Comparison of ENCODE assay signal across 8 cellular contexts in genomic region chr12:49567302-49567610, GRCh38. TPM values are rescaled to one million over a fixed set of nuclear protein-coding genes. Genes with fewer than 3 reads are reported as not detected.
DNase-seq lines count a peak whose midpoint lies in the region; ATAC-seq and TF ChIP-seq lines count a peak whose summit lies in the region.

No MANE protein-coding gene starts in this region.

- peak; percentile 5 for ATAC-seq in GM18909 (IDR thresholded peaks at IDR 0.05; ENCODE audit: poor library complexity, unreplicated experiment)

- no peak for TF ChIP-seq CTCF in HL-60 (IDR thresholded peaks at IDR 0.05; ENCODE audit: insufficient read depth, low read length)

- no peak for DNase-seq in HL-60 (ENCODE audit: low read depth in 1 of 2, low spot score in 1 of 2)
- DNase-seq in caudate nucleus (lab: John Stamatoyannopoulos, UW): no peak
- no peak for DNase-seq in Ammon's horn (ENCODE audit: low spot score)
- DNase-seq in NCI-H2107 treated with DMSO at 0.1 percent for 48 hours (lab: John Stamatoyannopoulos, UW; ENCODE audit: unreplicated experiment): no peak
- no peak for DNase-seq in amygdala (lab: John Stamatoyannopoulos, UW)
- DNase-seq in H4 (ENCODE audit: low spot score): no peak

- peaks cover 47% of the 10 kb centered on the region for H3K4me1 ChIP-seq in mononuclear cell (ENCODE audit: insufficient read depth, low read length)

- H3K27me3 ChIP-seq in HL-60 (ENCODE audit: insufficient read depth, poor library complexity, severe bottlenecking) (no peaks in the 10 kb centered on the region), mononuclear cell (ENCODE audit: insufficient read depth, low read length) (no peaks in the 10 kb centered on the region)

- H3K27ac ChIP-seq in HL-60 (replicated peaks): peak overlapping the region; percentile 94
- H3K27ac ChIP-seq in caudate nucleus (ENCODE audit: low read depth, low read length): peak overlapping the region; percentile 99

- no peaks in the 10 kb centered on the region for H3K9me3 ChIP-seq in mononuclear cell (ENCODE audit: low read depth, low read length)

- H3K4me3 ChIP-seq in HL-60 (replicated peaks; ENCODE audit: insufficient read depth, low read length) (peak overlapping the region; percentile 85), mononuclear cell (ENCODE audit: low read length) (peak overlapping the region; percentile 86)

RNA-seq across cellular contexts. Expression of gene MCRS1, which starts 0.7 kb away (rescaled TPM):
- total RNA-seq in mononuclear cell: 28.1 TPM
- total RNA-seq in H4 (2014; rRNA removed; shearing (Covaris generic)): 71.7 and 77.8 TPM in 2 replicates

RNA-seq across cellular contexts. Expression of gene KCNH3, which starts 28.4 kb away (rescaled TPM):
- 2.1 TPM for total RNA-seq in mononuclear cell
- total RNA-seq in H4 (2014; rRNA removed; shearing (Covaris generic)): 0.70 and 1.6 TPM in 2 replicates

RNA-seq across cellular contexts. Expression of gene FAM186B, which starts 38.2 kb away (rescaled TPM):
- 0.84 TPM for total RNA-seq in mononuclear cell
- total RNA-seq in H4 (2014; rRNA removed; shearing (Covaris generic)): 0.39 and 3.8 TPM in 2 replicates

RNA-seq across cellular contexts. Expression of gene PRPF40B, which starts 56.1 kb away (rescaled TPM):
- total RNA-seq in mononuclear cell: 0.84 TPM
- total RNA-seq in H4 (2014; rRNA removed; shearing (Covaris generic)): 5.8 and 9.8 TPM in 2 replicates
